ENCODE assay signal across 16 cellular contexts in genomic region chr14:65052832-65053231, GRCh38. TPM values are rescaled to one million over a fixed set of nuclear protein-coding genes. Genes with fewer than 3 reads are reported as not detected.
A peak's percentile ranks its signal among the peaks of the same experiment; 100 is the strongest.
DNase-seq lines count a peak whose midpoint lies in the region; ATAC-seq and TF ChIP-seq lines count a peak whose summit lies in the region.
"Had no signal": no experiment of that assay in that cellular context is flagged by ENCODE, and none has a peak within 500 bp of the region (broad histone marks: within the 10 kb centered on the region; RNA-seq: fewer than 3 reads in every experiment).

No MANE protein-coding gene starts in this region.

- no peak overlapping the region for H3K27ac ChIP-seq in CD4-positive, alpha-beta T cell (ENCODE audit: low read depth, low read length)
- H3K27ac ChIP-seq: A549, PC-9 had no signal

- CTCF ChIA-PET in CD4-positive, alpha-beta T cell (lab: Charles Lee) = no interaction called here

- no peaks in the 10 kb centered on the region for H3K27me3 Mint-ChIP-seq in activated T-cell treated with anti-CD3 and anti-CD28 coated beads, Interleukin-2, amount 50 U/mL, for 72 hours (ENCODE audit: low read depth)
- H3K27me3 Mint-ChIP-seq in activated T-cell treated with anti-CD3 and anti-CD28 coated beads, Interleukin-2, amount 50 U/mL, for 4 hours (ENCODE audit: low read depth) = no peaks in the 10 kb centered on the region
- no peaks in the 10 kb centered on the region for H3K27me3 Mint-ChIP-seq in CD4-positive, alpha-beta T cell
- no peaks in the 10 kb centered on the region for H3K27me3 Mint-ChIP-seq in activated T-helper 17 cell treated with anti-CD3 and anti-CD28 coated beads, Interleukin-2, amount 50 U/mL, for 72 hours
- H3K27me3 Mint-ChIP-seq in naive thymus-derived CD8-positive, alpha-beta T cell = no peaks in the 10 kb centered on the region

- POLR2A ChIA-PET in CD4-positive, alpha-beta T cell (lab: Charles Lee) = no interaction called here
- POLR2A ChIA-PET in naive thymus-derived CD8-positive, alpha-beta T cell (lab: Charles Lee) = interaction anchor here (1.0 kb wide), 1 partner anchor 11 kb away, joined by 3 read pairs; no protein-coding TSS in a partner anchor

- peaks cover 3 to 6% of the 10 kb centered on the region in 2 donors for H3K36me3 Mint-ChIP-seq in activated T-cell treated with anti-CD3 and anti-CD28 coated beads, Interleukin-2, amount 50 U/mL, for 72 hours (ENCODE audit: insufficient read depth in 2 of 2)
- peaks cover 16% of the 10 kb centered on the region for H3K36me3 Mint-ChIP-seq in activated T-cell treated with anti-CD3 and anti-CD28 coated beads, Interleukin-2, amount 50 U/mL, for 4 hours (ENCODE audit: insufficient read depth)
- peaks cover 39% of the 10 kb centered on the region for H3K36me3 Mint-ChIP-seq in CD4-positive, alpha-beta T cell (ENCODE audit: low read depth)
- peaks cover 68% of the 10 kb centered on the region for H3K36me3 Mint-ChIP-seq in activated T-helper 17 cell treated with anti-CD3 and anti-CD28 coated beads, Interleukin-2, amount 50 U/mL, for 72 hours (ENCODE audit: low read depth)
- H3K36me3 Mint-ChIP-seq in naive thymus-derived CD8-positive, alpha-beta T cell = peaks cover 0 to 45% (median 6%) of the 10 kb centered on the region in 3 donors

- H3K9me3 Mint-ChIP-seq in activated T-cell treated with anti-CD3 and anti-CD28 coated beads, Interleukin-2, amount 50 U/mL, for 72 hours = no peaks in the 10 kb centered on the region
- no peaks in the 10 kb centered on the region for H3K9me3 Mint-ChIP-seq in activated T-cell treated with anti-CD3 and anti-CD28 coated beads, Interleukin-2, amount 50 U/mL, for 4 hours
- H3K9me3 Mint-ChIP-seq in CD4-positive, alpha-beta T cell = no peaks in the 10 kb centered on the region
- no peaks in the 10 kb centered on the region for H3K9me3 Mint-ChIP-seq in activated T-helper 17 cell treated with anti-CD3 and anti-CD28 coated beads, Interleukin-2, amount 50 U/mL, for 72 hours
- H3K9me3 Mint-ChIP-seq in naive thymus-derived CD8-positive, alpha-beta T cell = no peaks in the 10 kb centered on the region

- H3K4me3 Mint-ChIP-seq in activated T-cell treated with anti-CD3 and anti-CD28 coated beads, Interleukin-2, amount 50 U/mL, for 72 hours = no peak overlapping the region
- no peak overlapping the region for H3K4me3 Mint-ChIP-seq in activated T-cell treated with anti-CD3 and anti-CD28 coated beads, Interleukin-2, amount 50 U/mL, for 4 hours
- H3K4me3 Mint-ChIP-seq in CD4-positive, alpha-beta T cell = no peak overlapping the region
- H3K4me3 Mint-ChIP-seq in activated T-helper 17 cell treated with anti-CD3 and anti-CD28 coated beads, Interleukin-2, amount 50 U/mL, for 72 hours = no peak overlapping the region
- H3K4me3 Mint-ChIP-seq in naive thymus-derived CD8-positive, alpha-beta T cell = no peak overlapping the region
- H3K4me3 Mint-ChIP-seq: CD14-positive monocyte had no signal

- H3K9me3 ChIP-seq in CD4-positive, alpha-beta T cell (ENCODE audit: control insufficient read depth, low read length) = no peaks in the 10 kb centered on the region
- H3K9me3 ChIP-seq: A549, MG63 had no signal

- no peak for TF ChIP-seq CTCF in CD4-positive, alpha-beta T cell (IDR thresholded peaks at IDR 0.05)

- no peak for ATAC-seq in activated T-cell treated with anti-CD3 and anti-CD28 coated beads, Interleukin-2, amount 50 U/mL, for 72 hours (replicated peaks in 1 of 2)
- no peak for ATAC-seq in activated T-cell treated with anti-CD3 and anti-CD28 coated beads, Interleukin-2, amount 50 U/mL, for 4 hours
- no peak for ATAC-seq in CD4-positive, alpha-beta T cell (ENCODE audit: poor library complexity)
- ATAC-seq in activated T-helper 17 cell treated with anti-CD3 and anti-CD28 coated beads, Interleukin-2, amount 50 U/mL, for 72 hours (replicated peaks) = no peak
- ATAC-seq in naive thymus-derived CD8-positive, alpha-beta T cell = no peak
- ATAC-seq: A549 had no signal

- peak overlapping the region; percentile 0 for H3K27ac Mint-ChIP-seq in activated T-cell treated with anti-CD3 and anti-CD28 coated beads, Interleukin-2, amount 50 U/mL, for 72 hours
- peak overlapping the region; percentile 55 for H3K27ac Mint-ChIP-seq in CD4-positive, alpha-beta T cell
- H3K27ac Mint-ChIP-seq in activated T-helper 17 cell treated with anti-CD3 and anti-CD28 coated beads, Interleukin-2, amount 50 U/mL, for 72 hours = peak overlapping the region; percentile 60
- peak overlapping the region in 8 of 10 donors; percentile 28 to 83 (median 72) for H3K27ac Mint-ChIP-seq in naive thymus-derived CD8-positive, alpha-beta T cell

- DNase-seq in activated T-cell treated with anti-CD3 and anti-CD28 coated beads, Interleukin-2, amount 50 U/mL, for 72 hours = no peak
- DNase-seq in activated T-cell treated with anti-CD3 and anti-CD28 coated beads, Interleukin-2, amount 50 U/mL, for 4 hours = no peak
- DNase-seq in CD4-positive, alpha-beta T cell = no peak
- no peak for DNase-seq in naive thymus-derived CD8-positive, alpha-beta T cell
- DNase-seq in inferior parietal cortex (ENCODE audit: extremely low spot score) = no peak
- DNase-seq in NCI-H2171 (lab: John Stamatoyannopoulos, UW) = no peak
- no peak for DNase-seq in stimulated activated naive CD4-positive, alpha-beta T cell (lab: John Stamatoyannopoulos, UW)
- DNase-seq: GF-D8, MG63, NCI-H1105, NCI-H187, NCI-H446, PC-9 had no signal

- H3K4me1 Mint-ChIP-seq in activated T-cell treated with anti-CD3 and anti-CD28 coated beads, Interleukin-2, amount 50 U/mL, for 72 hours (ENCODE audit: low read depth) = no peaks in the 10 kb centered on the region
- no peaks in the 10 kb centered on the region for H3K4me1 Mint-ChIP-seq in activated T-cell treated with anti-CD3 and anti-CD28 coated beads, Interleukin-2, amount 50 U/mL, for 4 hours (ENCODE audit: low read depth)
- peaks cover 3% of the 10 kb centered on the region for H3K4me1 Mint-ChIP-seq in CD4-positive, alpha-beta T cell (ENCODE audit: low read depth)
- H3K4me1 Mint-ChIP-seq in activated T-helper 17 cell treated with anti-CD3 and anti-CD28 coated beads, Interleukin-2, amount 50 U/mL, for 72 hours = peaks cover under 1% of the 10 kb centered on the region
- H3K4me1 Mint-ChIP-seq in naive thymus-derived CD8-positive, alpha-beta T cell = peaks cover 2 to 6% (median 3%) of the 10 kb centered on the region in 4 donors

- no peaks in the 10 kb centered on the region for H3K27me3 ChIP-seq in CD4-positive, alpha-beta T cell (ENCODE audit: control insufficient read depth, insufficient read depth, low read length)
- H3K27me3 ChIP-seq: MG63 had no signal

- intact Hi-C loops in CD4-positive, alpha-beta T cell (cut with DNase I, micrococcal nuclease) = no loop called here

RNA-seq across cellular contexts. Expression of gene MAX, which starts 49.5 kb away (rescaled TPM):
- 100 to 1,000 TPM; 115 to 118 TPM for total RNA-seq in activated T-cell treated with anti-CD3 and anti-CD28 coated beads, Interleukin-2, amount 50 U/mL, for 72 hours
- total RNA-seq in activated T-cell treated with anti-CD3 and anti-CD28 coated beads, Interleukin-2, amount 50 U/mL, for 4 hours = 100 to 1,000 TPM; 134 to 151 (median 143) TPM
- total RNA-seq in CD4-positive, alpha-beta T cell = 100 to 1,000 TPM; 159 to 171 TPM
- total RNA-seq in activated T-helper 17 cell treated with anti-CD3 and anti-CD28 coated beads, Interleukin-2, amount 50 U/mL, for 72 hours = 100 to 1,000 TPM; 105 to 139 TPM
- total RNA-seq in naive thymus-derived CD8-positive, alpha-beta T cell = 100 to 1,000 TPM; 200 to 216 TPM
- polyA plus RNA-seq in naive thymus-derived CD8-positive, alpha-beta T cell = 100 to 1,000 TPM; 121 to 140 (median 131) TPM

Comparison
In these comparisons a context has a peak if more than half of its experiments do, and no peak if none do; other contexts are left out.
1. H3K27ac Mint-ChIP-seq: peak in every context shown above with its lines; median percentile 72 in naive thymus-derived CD8-positive, alpha-beta T cell; 60 in activated T-helper 17 cell treated with anti-CD3 and anti-CD28 coated beads, Interleukin-2, amount 50 U/mL, for 72 hours; 55 in CD4-positive, alpha-beta T cell; 0 in activated T-cell treated with anti-CD3 and anti-CD28 coated beads, Interleukin-2, amount 50 U/mL, for 72 hours.